Comparison of ENCODE assay signal across 8 cellular contexts in the genomic region with DNA sequence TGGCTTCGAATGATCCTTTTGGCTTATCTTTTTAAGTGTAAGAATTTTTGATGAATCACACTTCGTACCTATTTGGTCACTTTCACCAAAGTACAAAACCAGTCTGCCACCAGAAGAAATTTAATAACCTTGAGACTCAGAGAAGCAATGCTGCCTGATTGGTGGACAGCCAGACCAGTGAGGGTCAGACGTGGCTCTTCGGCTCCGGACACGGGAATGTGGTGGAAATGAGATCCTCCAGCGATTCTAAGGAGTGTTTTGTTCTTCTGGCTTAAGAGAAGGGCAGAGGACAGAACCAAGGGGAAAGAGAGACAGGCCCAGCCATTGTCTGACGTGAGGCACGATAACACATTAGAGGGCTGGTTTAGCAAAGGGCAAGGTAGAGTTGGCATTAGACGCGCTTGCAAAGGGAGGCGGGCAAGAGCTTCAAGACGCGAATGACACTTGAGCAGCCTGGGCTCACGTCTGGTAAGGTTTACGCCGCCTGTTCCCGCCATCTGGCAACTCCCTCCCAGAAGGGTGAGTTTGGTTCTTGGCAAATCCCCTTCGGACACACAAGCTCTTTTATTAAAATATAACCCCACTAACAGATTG. TPM values are rescaled to one million over a fixed set of nuclear protein-coding genes. Genes with fewer than 3 reads are reported as not detected.
DNase-seq lines count a peak whose midpoint lies in the region; ATAC-seq, FAIRE-seq and TF ChIP-seq lines count a peak whose summit lies in the region.

No MANE protein-coding gene starts in this region.

- H3K27ac ChIP-seq in A549: peak overlapping the region; percentile 94 to 99

- H3K27me3 Mint-ChIP-seq in endothelial cell (ENCODE audit: unreplicated experiment) (peaks cover 14% of the 10 kb centered on the region), nephron (ENCODE audit: low read depth) (peaks cover 13% of the 10 kb centered on the region)

- POLR2A ChIA-PET in A549 (lab: Yijun Ruan, JAX): interaction anchor here (0.6 to 3.6 kb wide), 23 partner anchors 11 to 1715 kb away, joined by 3 to 42 read pairs (median 4); partner anchors contain the start of genes EZR and RSPH3

- no peak for TF ChIP-seq POLR2A in A549 (IDR thresholded peaks at IDR 0.05; ENCODE audit: low read length)
- peak; percentile 41 for TF ChIP-seq POLR2A in GM15510 (IDR thresholded peaks at IDR 0.05; ENCODE audit: borderline replicate concordance, extremely low read depth, insufficient read length)

- TF ChIP-seq CTCF in A549 (IDR thresholded peaks at IDR 0.05) (no peak), endothelial cell (IDR thresholded peaks at IDR 0.05; ENCODE audit: unreplicated experiment) (no peak), nephron (IDR thresholded peaks at IDR 0.05; ENCODE audit: unreplicated experiment in 3 of 3) (no peak)

- H3K4me3 ChIP-seq in A549: peak overlapping the region; percentile 33

- peaks cover 7% of the 10 kb centered on the region for H3K36me3 Mint-ChIP-seq in endothelial cell (ENCODE audit: low read depth, unreplicated experiment)
- H3K36me3 Mint-ChIP-seq in nephron (ENCODE audit: low read depth): no peaks in the 10 kb centered on the region

- peak in 1 of 2 experiments; percentile 33; a peak in 3 of 5 replicates for TF ChIP-seq RAD21 in A549 (conservative IDR thresholded peaks at IDR 0.05 in 1 of 2, IDR thresholded peaks at IDR 0.05 in 1 of 2)

- peak overlapping the region; percentile 81 for H3K4me2 ChIP-seq in A549

- DNase-seq in A549 (ENCODE audit: low read depth in 1 of 2, low spot score in 1 of 2): peak; percentile 47 to 92
- peak; percentile 57 for DNase-seq in RKO (ENCODE audit: low spot score)
- no peak for DNase-seq in endothelial cell (ENCODE audit: low spot score)
- DNase-seq in stimulated activated CD4-positive, alpha-beta T cell treated with anti-CD3 and anti-CD28 coated beads, Interleukin-2, amount 100 ng/mL, for 24 hours: no peak
- no peak for DNase-seq in stimulated activated CD4-positive, alpha-beta T cell treated with anti-CD3 and anti-CD28 coated beads, Interleukin-2, amount 100 ng/mL, for 48 hours

- H3K4me3 Mint-ChIP-seq in endothelial cell (ENCODE audit: unreplicated experiment) (peak overlapping the region; percentile 78), nephron (peak overlapping the region; percentile 82 to 84 (median 84))

- CTCF ChIA-PET in A549 (lab: Yijun Ruan, JAX): interaction anchor here (0.7 to 2.5 kb wide), 12 partner anchors 11 to 148 kb away, joined by 3 to 11 read pairs (median 3); no protein-coding TSS in a partner anchor

- 4% methylated on average over 18 of the region's 19 CpGs for WGBS in A549 (ENCODE audit: missing lambda C conversion rate)

- H3K9me3 Mint-ChIP-seq in endothelial cell (ENCODE audit: unreplicated experiment) (no peaks in the 10 kb centered on the region), nephron (no peaks in the 10 kb centered on the region)

- peaks cover 51% of the 10 kb centered on the region for H3K4me1 ChIP-seq in A549

- H3K4me1 Mint-ChIP-seq in endothelial cell (ENCODE audit: unreplicated experiment) (peaks cover 9% of the 10 kb centered on the region), nephron (peaks cover 23% of the 10 kb centered on the region)

- H3K27ac Mint-ChIP-seq in endothelial cell (ENCODE audit: unreplicated experiment) (peak overlapping the region; percentile 86), nephron (peak overlapping the region; percentile 97 to 99 (median 99))

- FAIRE-seq in A549 (lab: Jason Lieb, UNC): peak; percentile 28

- no peak for TF ChIP-seq EP300 in A549 (IDR thresholded peaks at IDR 0.05)

- 0 out of 3 replicates have a peak, but pooled peaks cover 5% of the 10 kb centered on the region for H3K9me3 ChIP-seq in A549

- ATAC-seq in A549: peak; percentile 83 to 84
- ATAC-seq in HG03457 (IDR thresholded peaks at IDR 0.05; ENCODE audit: unreplicated experiment): peak; percentile 23

TF ChIP-seq in A549, 52 proteins besides CTCF, POLR2A, EP300 and RAD21 (continues in another document):
- TF ChIP-seq, protein P1, sequence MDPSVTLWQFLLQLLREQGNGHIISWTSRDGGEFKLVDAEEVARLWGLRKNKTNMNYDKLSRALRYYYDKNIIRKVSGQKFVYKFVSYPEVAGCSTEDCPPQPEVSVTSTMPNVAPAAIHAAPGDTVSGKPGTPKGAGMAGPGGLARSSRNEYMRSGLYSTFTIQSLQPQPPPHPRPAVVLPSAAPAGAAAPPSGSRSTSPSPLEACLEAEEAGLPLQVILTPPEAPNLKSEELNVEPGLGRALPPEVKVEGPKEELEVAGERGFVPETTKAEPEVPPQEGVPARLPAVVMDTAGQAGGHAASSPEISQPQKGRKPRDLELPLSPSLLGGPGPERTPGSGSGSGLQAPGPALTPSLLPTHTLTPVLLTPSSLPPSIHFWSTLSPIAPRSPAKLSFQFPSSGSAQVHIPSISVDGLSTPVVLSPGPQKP (IDR thresholded peaks at IDR 0.05; ENCODE audit: low read depth, low read length): no peak
- 0 out of 2 replicates have a peak, but pooled peaks have one; percentile 64 for TF ChIP-seq HEYL (CRISPR knock-in tag; IDR thresholded peaks at IDR 0.05)
- TF ChIP-seq, protein P2, sequence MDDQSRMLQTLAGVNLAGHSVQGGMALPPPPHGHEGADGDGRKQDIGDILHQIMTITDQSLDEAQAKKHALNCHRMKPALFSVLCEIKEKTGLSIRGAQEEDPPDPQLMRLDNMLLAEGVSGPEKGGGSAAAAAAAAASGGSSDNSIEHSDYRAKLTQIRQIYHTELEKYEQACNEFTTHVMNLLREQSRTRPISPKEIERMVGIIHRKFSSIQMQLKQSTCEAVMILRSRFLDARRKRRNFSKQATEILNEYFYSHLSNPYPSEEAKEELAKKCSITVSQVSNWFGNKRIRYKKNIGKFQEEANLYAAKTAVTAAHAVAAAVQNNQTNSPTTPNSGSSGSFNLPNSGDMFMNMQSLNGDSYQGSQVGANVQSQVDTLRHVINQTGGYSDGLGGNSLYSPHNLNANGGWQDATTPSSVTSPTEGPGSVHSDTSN (IDR thresholded peaks at IDR 0.05): no peak
- TF ChIP-seq MAFK (IDR thresholded peaks at IDR 0.05; ENCODE audit: partially characterized antibody): peak; percentile 0
- TF ChIP-seq FOXS1 (CRISPR knock-in tag; IDR thresholded peaks at IDR 0.05): no peak; the same call in 1 of the 2 replicates
- TF ChIP-seq MAX (IDR thresholded peaks at IDR 0.05): peak; percentile 85
- peak; percentile 79 for TF ChIP-seq RARB (CRISPR knock-in tag; IDR thresholded peaks at IDR 0.05)
- TF ChIP-seq HOXB5 (CRISPR knock-in tag; IDR thresholded peaks at IDR 0.05): peak; percentile 92
- 0 out of 2 replicates have a peak, but pooled peaks have one; percentile 8 for TF ChIP-seq GATA3 (IDR thresholded peaks at IDR 0.05; ENCODE audit: borderline replicate concordance)
- peak; percentile 93 for TF ChIP-seq HOXB13 (CRISPR knock-in tag; IDR thresholded peaks at IDR 0.05; ENCODE audit: low read depth)
- no peak for TF ChIP-seq HDAC2 (IDR thresholded peaks at IDR 0.05)
- no peak for TF ChIP-seq JUNB (IDR thresholded peaks at IDR 0.05)
- peak; percentile 97 for TF ChIP-seq E2F6 (IDR thresholded peaks at IDR 0.05; ENCODE audit: borderline replicate concordance, low read depth)
- TF ChIP-seq HOXA7 (CRISPR knock-in tag; IDR thresholded peaks at IDR 0.05): peak; percentile 68; the same call in 1 of the 2 replicates
- TF ChIP-seq TP53 (CRISPR knock-in tag; IDR thresholded peaks at IDR 0.05): peak; percentile 83; the same call in 1 of the 2 replicates
- TF ChIP-seq EHF (CRISPR knock-in tag; IDR thresholded peaks at IDR 0.05): no peak; the same call in 1 of the 2 replicates
- TF ChIP-seq BHLHE40 (IDR thresholded peaks at IDR 0.05; ENCODE audit: low read depth, low read length): no peak
- no peak for TF ChIP-seq POLR2AphosphoS2 (conservative IDR thresholded peaks at IDR 0.05; ENCODE audit: low read length)
- no peak for TF ChIP-seq HES2 (IDR thresholded peaks at IDR 0.05)
- TF ChIP-seq, protein P3, sequence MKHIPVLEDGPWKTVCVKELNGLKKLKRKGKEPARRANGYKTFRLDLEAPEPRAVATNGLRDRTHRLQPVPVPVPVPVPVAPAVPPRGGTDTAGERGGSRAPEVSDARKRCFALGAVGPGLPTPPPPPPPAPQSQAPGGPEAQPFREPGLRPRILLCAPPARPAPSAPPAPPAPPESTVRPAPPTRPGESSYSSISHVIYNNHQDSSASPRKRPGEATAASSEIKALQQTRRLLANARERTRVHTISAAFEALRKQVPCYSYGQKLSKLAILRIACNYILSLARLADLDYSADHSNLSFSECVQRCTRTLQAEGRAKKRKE (CRISPR knock-in tag; IDR thresholded peaks at IDR 0.05; ENCODE audit: low read depth): peak; percentile 68; the same call in 1 of the 2 replicates
- no peak for TF ChIP-seq FOSL2 (IDR thresholded peaks at IDR 0.05)
- peak; percentile 49 for TF ChIP-seq FOSL2 (CRISPR knock-in tag; IDR thresholded peaks at IDR 0.05)
- peak; percentile 8; the same call in 1 of the 3 replicates for TF ChIP-seq SMC3 (IDR thresholded peaks at IDR 0.05)
- TF ChIP-seq ZSCAN20 (CRISPR knock-in tag; IDR thresholded peaks at IDR 0.05): peak; percentile 56; the same call in 1 of the 2 replicates
- TF ChIP-seq RCOR1 (IDR thresholded peaks at IDR 0.05; ENCODE audit: low read depth, low read length): no peak
- TF ChIP-seq KDM1A (IDR thresholded peaks at IDR 0.05; ENCODE audit: low read depth): no peak
- TF ChIP-seq ZNF302 (CRISPR knock-in tag; IDR thresholded peaks at IDR 0.05): peak; percentile 90

RNA-seq across cellular contexts. Expression of gene EZR, which starts 49.9 kb away (rescaled TPM):
- polyA plus RNA-seq in A549 (2011; rRNA removed): 207 and 254 TPM in 2 replicates
- polyA plus RNA-seq in A549 (2012; cell fraction: cytosol; rRNA removed): 181 and 208 TPM in 2 replicates
- polyA plus RNA-seq in A549 (2012; cell fraction: nucleus; rRNA removed): 283 and 311 TPM in 2 replicates
- polyA plus RNA-seq in A549 (2017; fragmentation: RNase III; extraction: RNeasy Plus Mini Kit Qiagen cat#74134 plus additional on column Dnase treatment): 219 to 259 TPM (median 219 TPM) in 3 replicates
- polyA minus RNA-seq in A549 (2011; rRNA and poly(A)+ RNA removed): 183 and 197 TPM in 2 replicates
- total RNA-seq in endothelial cell (ENCODE audit: unreplicated experiment): 125 TPM

Comparison
In these comparisons a context has a peak if more than half of its experiments do, and no peak if none do; other contexts are left out.
1. DNase-seq: peak in A549 (2 of 2) and RKO (single experiment); none in endothelial cell (single experiment), stimulated activated CD4-positive, alpha-beta T cell treated with anti-CD3 and anti-CD28 coated beads, Interleukin-2, amount 100 ng/mL, for 24 hours (0 of 2) and stimulated activated CD4-positive, alpha-beta T cell treated with anti-CD3 and anti-CD28 coated beads, Interleukin-2, amount 100 ng/mL, for 48 hours (0 of 2).